In genomic region chr4:37757705-37758104, GRCh38 we compare ENCODE assay signal across 14 cellular contexts.
DNase-seq lines count a peak whose midpoint lies in the region; ATAC-seq and TF ChIP-seq lines count a peak whose summit lies in the region.
"Had no signal": no experiment of that assay in that cellular context is flagged by ENCODE, and none has a peak within 500 bp of the region (broad histone marks: within the 10 kb centered on the region; RNA-seq: fewer than 3 reads in every experiment).

No MANE protein-coding gene starts in this region.

- H3K27me3 Mint-ChIP-seq in CD14-positive monocyte (ENCODE audit: low read depth in 3 of 3) (no peaks in the 10 kb centered on the region), IgD-negative memory B cell (no peaks in the 10 kb centered on the region)
- peaks cover 2% of the 10 kb centered on the region for H3K27me3 Mint-ChIP-seq in activated T-helper 1 cell treated with anti-CD3 and anti-CD28 coated beads, Interleukin-12 subunit alpha, Interleukin-12 subunit beta, Interleukin-2, Interleukin-4 antibody, amounts not matched to agents 30 ng/mL and 10 ng/mL and 1 ng/mL, durations not matched to agents 14 hours and 24 hours and 36 hours (ENCODE audit: insufficient read depth)

- H3K4me3 Mint-ChIP-seq in CD14-positive monocyte (peak overlapping the region; percentile 47 to 83), IgD-negative memory B cell (peak overlapping the region in 3 of 4 donors; percentile 13 to 60 (median 49))
- no peak overlapping the region for H3K4me3 Mint-ChIP-seq in activated T-helper 1 cell treated with anti-CD3 and anti-CD28 coated beads, Interleukin-12 subunit alpha, Interleukin-12 subunit beta, Interleukin-2, Interleukin-4 antibody, amounts not matched to agents 30 ng/mL and 10 ng/mL and 1 ng/mL, durations not matched to agents 14 hours and 24 hours and 36 hours

- H3K27ac ChIP-seq in caudate nucleus (ENCODE audit: low read depth, low read length) = peak overlapping the region; percentile 2
- H3K27ac ChIP-seq in neutrophil = peak overlapping the region; percentile 92
- H3K27ac ChIP-seq: hepatocyte, psoas muscle, WERI-Rb-1 had no signal

- peak overlapping the region; percentile 95 to 99 (median 97) for H3K27ac Mint-ChIP-seq in CD14-positive monocyte
- H3K27ac Mint-ChIP-seq in IgD-negative memory B cell = peak overlapping the region in 2 of 3 donors; percentile 9 to 41
- H3K27ac Mint-ChIP-seq in activated T-helper 1 cell treated with anti-CD3 and anti-CD28 coated beads, Interleukin-12 subunit alpha, Interleukin-12 subunit beta, Interleukin-2, Interleukin-4 antibody, amounts not matched to agents 30 ng/mL and 10 ng/mL and 1 ng/mL, durations not matched to agents 14 hours and 24 hours and 36 hours = no peak overlapping the region

- H3K4me1 ChIP-seq in neutrophil (ENCODE audit: control insufficient read depth in 1 of 2, insufficient read depth in 1 of 2, low read depth in 1 of 2, low read length in 1 of 2) = peaks cover 99 to 100% of the 10 kb centered on the region in 2 experiments

- DNase-seq in CD14-positive monocyte (ENCODE audit: low spot score) = no peak
- DNase-seq in caudate nucleus (lab: John Stamatoyannopoulos, UW) = no peak
- DNase-seq in NCI-H1417 (lab: John Stamatoyannopoulos, UW) = no peak
- no peak for DNase-seq in activated T-helper 1 cell treated with anti-CD3 and anti-CD28 coated beads, Interleukin-12 subunit alpha, Interleukin-12 subunit beta, Interleukin-2, Interleukin-4 antibody, amounts not matched to agents 30 ng/mL and 10 ng/mL and 1 ng/mL, durations not matched to agents 14 hours and 24 hours and 36 hours (ENCODE audit: low spot score)
- no peak for DNase-seq in effector CD8-positive, alpha-beta T cell (lab: John Stamatoyannopoulos, UW)
- DNase-seq: activated CD8-positive, alpha-beta memory T cell treated with anti-CD3 and anti-CD28 coated beads for 24 hours; NCI-H187; psoas muscle; WERI-Rb-1 had no signal

- H3K36me3 Mint-ChIP-seq in CD14-positive monocyte = peaks cover 0 to 10% of the 10 kb centered on the region in 2 donors
- H3K36me3 Mint-ChIP-seq in IgD-negative memory B cell = no peaks in the 10 kb centered on the region
- H3K36me3 Mint-ChIP-seq in activated T-helper 1 cell treated with anti-CD3 and anti-CD28 coated beads, Interleukin-12 subunit alpha, Interleukin-12 subunit beta, Interleukin-2, Interleukin-4 antibody, amounts not matched to agents 30 ng/mL and 10 ng/mL and 1 ng/mL, durations not matched to agents 14 hours and 24 hours and 36 hours (ENCODE audit: low read depth) = no peaks in the 10 kb centered on the region

- no peak for ATAC-seq in GM21423 (IDR thresholded peaks at IDR 0.05; ENCODE audit: unreplicated experiment)
- ATAC-seq: SK-N-SH treated with all-trans-retinoic acid at 6 μM for 48 hours had no signal

- intact Hi-C loops in CD14-positive monocyte (cut with micrococcal nuclease) = loop anchor here (5.0 kb wide), 1 partner anchor 70 kb away; the partner anchor contains the start of gene RELL1 (in 2 of the 2)
- intact Hi-C loops in activated T-helper 1 cell treated with anti-CD3 and anti-CD28 coated beads, Interleukin-12 subunit alpha, Interleukin-12 subunit beta, Interleukin-2, Interleukin-4 antibody, amounts not matched to agents 30 ng/mL and 10 ng/mL and 1 ng/mL, durations not matched to agents 14 hours and 24 hours and 36 hours (cut with micrococcal nuclease) = no loop called here

- no peaks in the 10 kb centered on the region for H3K27me3 ChIP-seq in neutrophil
- H3K27me3 ChIP-seq: hepatocyte had no signal

- TF ChIP-seq CTCF in CD14-positive monocyte (IDR thresholded peaks at IDR 0.05) (no peak), neutrophil (IDR thresholded peaks at IDR 0.05) (no peak)

- peak overlapping the region; percentile 45 to 47 for H3K4me3 ChIP-seq in neutrophil (ENCODE audit: low read depth in 1 of 2, low read length in 1 of 2)
- H3K4me3 ChIP-seq: hepatocyte, psoas muscle had no signal

- no peaks in the 10 kb centered on the region for H3K9me3 Mint-ChIP-seq in CD14-positive monocyte
- H3K9me3 Mint-ChIP-seq in IgD-negative memory B cell = no peaks in the 10 kb centered on the region
- no peaks in the 10 kb centered on the region for H3K9me3 Mint-ChIP-seq in activated T-helper 1 cell treated with anti-CD3 and anti-CD28 coated beads, Interleukin-12 subunit alpha, Interleukin-12 subunit beta, Interleukin-2, Interleukin-4 antibody, amounts not matched to agents 30 ng/mL and 10 ng/mL and 1 ng/mL, durations not matched to agents 14 hours and 24 hours and 36 hours

- no peaks in the 10 kb centered on the region for H3K9me3 ChIP-seq in neutrophil
- H3K9me3 ChIP-seq: psoas muscle had no signal

- no peaks in the 10 kb centered on the region for H3K36me3 ChIP-seq in neutrophil
- H3K36me3 ChIP-seq: WERI-Rb-1 had no signal

- H3K4me1 Mint-ChIP-seq in CD14-positive monocyte (peaks cover 89% of the 10 kb centered on the region), IgD-negative memory B cell (peaks cover 15 to 22% (median 20%) of the 10 kb centered on the region in 3 donors)
- peaks cover 16% of the 10 kb centered on the region for H3K4me1 Mint-ChIP-seq in activated T-helper 1 cell treated with anti-CD3 and anti-CD28 coated beads, Interleukin-12 subunit alpha, Interleukin-12 subunit beta, Interleukin-2, Interleukin-4 antibody, amounts not matched to agents 30 ng/mL and 10 ng/mL and 1 ng/mL, durations not matched to agents 14 hours and 24 hours and 36 hours (ENCODE audit: low read depth)
